In genomic region chr6:106637718-106638341, GRCh38 we compare ENCODE assay signal across 10 cellular contexts. TPM values are rescaled to one million over a fixed set of nuclear protein-coding genes. Genes with fewer than 3 reads are reported as not detected.
DNase-seq lines count a peak whose midpoint lies in the region; ATAC-seq and TF ChIP-seq lines count a peak whose summit lies in the region.
"Had no signal": no experiment of that assay in that cellular context is flagged by ENCODE, and none has a peak within 500 bp of the region (broad histone marks: within the 10 kb centered on the region; RNA-seq: fewer than 3 reads in every experiment).

No MANE protein-coding gene starts in this region.

- peaks cover 41% of the 10 kb centered on the region for H3K4me1 Mint-ChIP-seq in T-helper 2 cell treated with Interferon-gamma antibody and Interleukin-4, amounts not matched to agents 5 μg/mL and 100 μg/mL, for 36 hours (ENCODE audit: low read depth)
- H3K4me1 Mint-ChIP-seq in H9 (peaks cover 11 to 32% of the 10 kb centered on the region in 2 experiments), T-cell (peaks cover 32 to 45% (median 39%) of the 10 kb centered on the region in 3 donors)

- H2BK15ac ChIP-seq in H9 (ENCODE audit: low read depth, low read length), result no peak overlapping the region

- peak overlapping the region; percentile 21 for H3K4me3 Mint-ChIP-seq in T-helper 2 cell treated with Interferon-gamma antibody and Interleukin-4, amounts not matched to agents 5 μg/mL and 100 μg/mL, for 36 hours
- H3K4me3 Mint-ChIP-seq in H9 (no peak overlapping the region), T-cell (no peak overlapping the region)

- POLR2A ChIA-PET in T-cell (lab: Charles Lee), result no interaction called here

- no peak overlapping the region for H3T11ph ChIP-seq in H9 (ENCODE audit: low read length)

- in situ Hi-C loops in GM13976 (cut with MboI; ENCODE audit: low sequenced_read_pairs, unreplicated experiment), result no loop called here

- H3K9me3 ChIP-seq in H9 (ENCODE audit: control insufficient read depth, low read depth, low read length), result no peaks in the 10 kb centered on the region

- DNase-seq in GM13976 (ENCODE audit: low spot score), result peak; percentile 54
- DNase-seq in GM20000 (ENCODE audit: low spot score), result peak; percentile 55
- DNase-seq in T-helper 2 cell treated with Interferon-gamma antibody and Interleukin-4, amounts not matched to agents 5 μg/mL and 100 μg/mL, for 36 hours (ENCODE audit: low spot score), result no peak
- DNase-seq in H9, result no peak
- DNase-seq in NCI-H187 treated with DMSO at 0.1 percent for 48 hours (lab: John Stamatoyannopoulos, UW), result no peak
- no peak for DNase-seq in T-cell
- no peak for DNase-seq in NCI-H748 treated with DMSO at 0.1 percent for 48 hours (lab: John Stamatoyannopoulos, UW)
- DNase-seq: DMS 273 treated with DMSO at 0.1 percent for 48 hours had no signal

- H3K56ac ChIP-seq in H9 (ENCODE audit: insufficient read length, low read depth, low read length), result no peak overlapping the region

- H3K23ac ChIP-seq in H9 (ENCODE audit: insufficient read length, low read depth, low read length), result no peak overlapping the region

- peaks cover 13% of the 10 kb centered on the region for H3K79me2 ChIP-seq in H9 (ENCODE audit: insufficient read depth, low read length)

- H3K4me2 ChIP-seq in H9 (ENCODE audit: insufficient read depth, insufficient read length, low read length), result no peak overlapping the region

- no peaks in the 10 kb centered on the region for H3K9me3 Mint-ChIP-seq in T-helper 2 cell treated with Interferon-gamma antibody and Interleukin-4, amounts not matched to agents 5 μg/mL and 100 μg/mL, for 36 hours
- H3K9me3 Mint-ChIP-seq in H9 (no peaks in the 10 kb centered on the region), T-cell (no peaks in the 10 kb centered on the region)

- no peak overlapping the region for H3K18ac ChIP-seq in H9 (ENCODE audit: insufficient read length, low read depth, low read length)

- H2BK120ac ChIP-seq in H9 (ENCODE audit: low read depth, low read length, poor library complexity, severe bottlenecking), result no peak overlapping the region

- peaks cover 10% of the 10 kb centered on the region for H3K79me1 ChIP-seq in H9 (ENCODE audit: insufficient read depth, low read depth, low read length, poor library complexity, severe bottlenecking)

- H4K91ac ChIP-seq in H9 (ENCODE audit: insufficient read length, low read depth, low read length), result no peak overlapping the region

- no peaks in the 10 kb centered on the region for H4K20me1 ChIP-seq in H9 (ENCODE audit: control insufficient read depth, insufficient read depth, insufficient read length)

- peaks cover 33% of the 10 kb centered on the region for H3K36me3 Mint-ChIP-seq in T-helper 2 cell treated with Interferon-gamma antibody and Interleukin-4, amounts not matched to agents 5 μg/mL and 100 μg/mL, for 36 hours (ENCODE audit: low read depth)
- peaks cover 9 to 24% (median 18%) of the 10 kb centered on the region in 3 experiments; a peak in 6 of 7 replicates for H3K36me3 Mint-ChIP-seq in H9 (ENCODE audit: insufficient read depth in 1 of 3, low read depth in 3 of 3)
- peaks cover 32% of the 10 kb centered on the region for H3K36me3 Mint-ChIP-seq in T-cell

- ATAC-seq in HG03103 (IDR thresholded peaks at IDR 0.05; ENCODE audit: low read depth, unreplicated experiment) (peak; percentile 78), T-cell (replicated peaks in 1 of 4) (no peak)
- ATAC-seq: sciatic nerve had no signal

- peak overlapping the region; percentile 7 for H3K27ac Mint-ChIP-seq in T-helper 2 cell treated with Interferon-gamma antibody and Interleukin-4, amounts not matched to agents 5 μg/mL and 100 μg/mL, for 36 hours
- peak overlapping the region in 1 of 3 experiments; percentile 43; a peak in 2 of 7 replicates for H3K27ac Mint-ChIP-seq in H9
- H3K27ac Mint-ChIP-seq in T-cell, result no peak overlapping the region

- no peak overlapping the region for H4K8ac ChIP-seq in H9 (replicated peaks; ENCODE audit: insufficient read length, low read depth, low read length)

- H3K14ac ChIP-seq in H9 (ENCODE audit: insufficient read depth, low read length), result no peak overlapping the region

- no peak overlapping the region for H2BK5ac ChIP-seq in H9 (ENCODE audit: insufficient read length, low read length)

- H3K27me3 Mint-ChIP-seq in T-helper 2 cell treated with Interferon-gamma antibody and Interleukin-4, amounts not matched to agents 5 μg/mL and 100 μg/mL, for 36 hours (ENCODE audit: low read depth), result no peaks in the 10 kb centered on the region
- H3K27me3 Mint-ChIP-seq in H9 (ENCODE audit: low read depth) (no peaks in the 10 kb centered on the region), T-cell (no peaks in the 10 kb centered on the region)

- H3K4me1 ChIP-seq in H9 (ENCODE audit: insufficient read depth, low read length), result 0 out of 2 replicates have a peak, but pooled peaks cover 6% of the 10 kb centered on the region

- CTCF ChIA-PET in T-cell (lab: Charles Lee), result interaction anchor here (0.6 to 1.2 kb wide), 3 partner anchors 30 to 1207 kb away, joined by 3 to 4 read pairs (median 3); no protein-coding TSS in a partner anchor

- no peak overlapping the region for H2AK5ac ChIP-seq in H9 (ENCODE audit: insufficient read length, low read length)

- TF ChIP-seq CTCF in GM13976 (IDR thresholded peaks at IDR 0.05; ENCODE audit: borderline replicate concordance, control extremely low read depth, extremely low read depth, insufficient read depth, missing control alignments) (no peak), GM20000 (IDR thresholded peaks at IDR 0.05; ENCODE audit: extremely low read depth, missing control alignments) (no peak), H9 (conservative IDR thresholded peaks at IDR 0.05) (no peak)

- H3K27ac ChIP-seq in H9 (ENCODE audit: insufficient read length, low read depth, low read length), result no peak overlapping the region

- no peaks in the 10 kb centered on the region for H3K23me2 ChIP-seq in H9 (ENCODE audit: insufficient read length, low read depth, low read length, poor library complexity, severe bottlenecking)

- H3K27me3 ChIP-seq in H9 (ENCODE audit: insufficient read depth, low read length), result no peaks in the 10 kb centered on the region

- no peak overlapping the region for H4K5ac ChIP-seq in H9 (ENCODE audit: insufficient read length, low read depth, low read length)

- H2BK12ac ChIP-seq in H9 (ENCODE audit: insufficient read length, low read depth, low read length), result no peak overlapping the region

- H2BK20ac ChIP-seq in H9 (ENCODE audit: low read depth, low read length, poor library complexity, severe bottlenecking), result no peak overlapping the region

- no peak overlapping the region for H2AFZ ChIP-seq in H9 (ENCODE audit: low read length)

- no peak overlapping the region for H3K4ac ChIP-seq in H9 (ENCODE audit: low read depth, low read length)

- no peak overlapping the region for H3K9ac ChIP-seq in H9 (ENCODE audit: extremely low read depth, insufficient read length, low read length)

- no CpG with 5 or more reads among the region's 6 CpGs for WGBS in H9 (ENCODE audit: extremely low coverage, insufficient read length, low lambda C conversion rate)

RNA-seq across cellular contexts. Expression of gene QRSL1, which starts 8.5 kb away (rescaled TPM):
- total RNA-seq in H9 (2021) (17.4 and 19.5 TPM in 2 replicates), T-cell (10 to 100 TPM in 3 of 5 donors, 1 to 10 TPM in 2; 7.6 to 13.8 (median 12.3) TPM)

RNA-seq across cellular contexts. Expression of gene RTN4IP1, which starts 8.5 kb away (rescaled TPM):
- total RNA-seq in H9 (2021) (11.6 and 12.5 TPM in 2 replicates), T-cell (1 to 10 TPM; 5.2 to 7.6 (median 7.0) TPM)

Comparison
In these comparisons a context has a peak if more than half of its experiments do, and no peak if none do; other contexts are left out.
1. DNase-seq: peak in GM13976 (single experiment) and GM20000 (single experiment); none in T-helper 2 cell treated with Interferon-gamma antibody and Interleukin-4, amounts not matched to agents 5 μg/mL and 100 μg/mL, for 36 hours (single experiment), H9 (single experiment), NCI-H187 treated with DMSO at 0.1 percent for 48 hours (single experiment), T-cell (0 of 34) and NCI-H748 treated with DMSO at 0.1 percent for 48 hours (single experiment).